ENCODE assay signal across 1 cellular context in genomic region chr4:111400736-111401135, GRCh38.
TF ChIP-seq lines count a peak whose summit lies in the region.

No MANE protein-coding gene starts in this region.

TF ChIP-seq in endothelial cell of umbilical vein, 7 proteins besides CTCF, POLR2A, EP300 and RAD21 (continued from another document):
- TF ChIP-seq JUN (IDR thresholded peaks at IDR 0.05; ENCODE audit: borderline replicate concordance, insufficient read depth, insufficient read length, low read depth) = no peak
- TF ChIP-seq FOS (IDR thresholded peaks at IDR 0.05; ENCODE audit: borderline replicate concordance, insufficient read depth, low read length) = no peak
